Comparison of ENCODE assay signal across 16 cellular contexts in genomic region chr1:39825432-39825941, GRCh38. TPM values are rescaled to one million over a fixed set of nuclear protein-coding genes. Genes with fewer than 3 reads are reported as not detected.
DNase-seq lines count a peak whose midpoint lies in the region; ATAC-seq lines count a peak whose summit lies in the region.
"Had no signal": no experiment of that assay in that cellular context is flagged by ENCODE, and none has a peak within 500 bp of the region (broad histone marks: within the 10 kb centered on the region; RNA-seq: fewer than 3 reads in every experiment).

No MANE protein-coding gene starts in this region.

- DNase-seq in SIG-M5 treated with dmso at 0.1 percent for 504 hours (lab: John Stamatoyannopoulos, UW; ENCODE audit: unreplicated experiment), result peak; percentile 53
- no peak for DNase-seq in SIG-M5 (lab: John Stamatoyannopoulos, UW)
- DNase-seq in NCI-H2029 (lab: John Stamatoyannopoulos, UW), result peak; percentile 98
- DNase-seq in HT-29 (ENCODE audit: low spot score), result no peak
- DNase-seq in activated CD4-positive, alpha-beta T cell treated with anti-CD3 and anti-CD28 coated beads for 48 hours, result no peak
- no peak for DNase-seq in NCI-H446 treated with DMSO at 0.1 percent for 48 hours (lab: John Stamatoyannopoulos, UW)
- DNase-seq: activated CD4-positive, alpha-beta memory T cell treated with anti-CD3 and anti-CD28 coated beads, Interleukin-2, amount 10 ng/mL, durations not matched to agents 7 days and 5 days; cortex of kidney; DND-41; foreskin keratinocyte; NCI-H524; stimulated activated CD4-positive, alpha-beta T cell treated with anti-CD3 and anti-CD28 coated beads, Interleukin-15, amount 100 ng/mL, for 24 hours had no signal

- peak; percentile 31 for ATAC-seq in esophagus mucosa
- ATAC-seq in HG03378 (IDR thresholded peaks at IDR 0.05; ENCODE audit: unreplicated experiment), result no peak
- ATAC-seq: activated naive CD4-positive, alpha-beta T cell treated with anti-CD3 and anti-CD28 coated beads, Interleukin-2, amount 50 U/mL, for 72 hours; foreskin keratinocyte had no signal

RNA-seq across cellular contexts. Expression of gene BMP8B, which starts 36.8 kb away (rescaled TPM):
- 0.60 TPM for total RNA-seq in esophagus mucosa
- 2.9 and 3.5 TPM in 2 replicates for total RNA-seq in HT-29 (2014; rRNA removed; shearing (Covaris generic))

RNA-seq across cellular contexts. Expression of gene OXCT2, which starts 54.3 kb away (rescaled TPM):
- 0.20 TPM for total RNA-seq in esophagus mucosa
- 3.4 and 4.6 TPM in 2 replicates for total RNA-seq in HT-29 (2014; rRNA removed; shearing (Covaris generic))
- total RNA-seq: T-helper 1 cell treated with Interleukin-12 subunit alpha and Interleukin-12 subunit beta and Interleukin-4 antibody, amounts not matched to agents 30 ng/mL and 1 ng/mL, for 36 hours had no signal

RNA-seq across cellular contexts. Expression of gene TRIT1, which starts 57.8 kb away (rescaled TPM):
- total RNA-seq in esophagus mucosa, result 18.4 TPM
- 25.1 and 27.9 TPM in 2 replicates for total RNA-seq in HT-29 (2014; rRNA removed; shearing (Covaris generic))

Comparison
In these comparisons a context has a peak if more than half of its experiments do, and no peak if none do; other contexts are left out.
1. DNase-seq: peak in SIG-M5 treated with dmso at 0.1 percent for 504 hours (single experiment) and NCI-H2029 (single experiment); none in SIG-M5 (single experiment), HT-29 (single experiment), activated CD4-positive, alpha-beta T cell treated with anti-CD3 and anti-CD28 coated beads for 48 hours (single experiment) and NCI-H446 treated with DMSO at 0.1 percent for 48 hours (single experiment).